22 cellular contexts compared by ENCODE assay signal in the genomic region with DNA sequence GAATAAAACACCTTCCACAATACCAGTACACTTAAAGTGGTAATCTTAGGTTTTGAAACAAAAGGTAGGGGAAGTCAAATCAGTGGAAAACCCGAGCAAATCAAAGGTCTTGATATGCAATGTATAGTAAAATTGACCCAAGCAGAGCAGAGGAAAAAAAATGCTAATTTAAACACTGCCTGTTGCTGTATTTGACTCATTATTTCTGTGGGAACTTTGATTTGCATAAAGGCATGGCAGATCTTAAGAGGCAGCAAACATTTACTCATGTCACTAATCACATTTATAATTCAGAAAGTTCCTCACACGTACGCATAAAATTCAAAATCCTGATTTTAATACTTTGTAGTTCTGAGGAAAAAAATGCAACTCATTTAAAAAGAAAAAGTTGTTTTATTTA.
DNase-seq lines count a peak whose midpoint lies in the region; ATAC-seq and TF ChIP-seq lines count a peak whose summit lies in the region.
"Had no signal": no experiment of that assay in that cellular context is flagged by ENCODE, and none has a peak within 500 bp of the region (broad histone marks: within the 10 kb centered on the region; RNA-seq: fewer than 3 reads in every experiment).

No MANE protein-coding gene starts in this region.

- no peak overlapping the region for H3K4me3 Mint-ChIP-seq in activated CD8-positive, alpha-beta T cell treated with anti-CD3 and anti-CD28 coated beads for 36 hours
- H3K4me3 Mint-ChIP-seq in activated CD8-positive, alpha-beta T cell treated with anti-CD3 and anti-CD28 coated beads, Interleukin-2, amount 10 ng/mL, durations not matched to agents 7 days and 5 days: no peak overlapping the region
- H3K4me3 Mint-ChIP-seq in activated T-helper 17 cell treated with anti-CD3 and anti-CD28 coated beads, Interleukin-2, amount 50 U/mL, for 72 hours: no peak overlapping the region
- H3K4me3 Mint-ChIP-seq: B cell, mesothelial cell of epicardium, neural crest cell had no signal

- no peaks in the 10 kb centered on the region for H3K9me3 Mint-ChIP-seq in activated CD8-positive, alpha-beta T cell treated with anti-CD3 and anti-CD28 coated beads for 36 hours
- H3K9me3 Mint-ChIP-seq in activated CD8-positive, alpha-beta T cell treated with anti-CD3 and anti-CD28 coated beads, Interleukin-2, amount 10 ng/mL, durations not matched to agents 7 days and 5 days (ENCODE audit: insufficient read depth): no peaks in the 10 kb centered on the region
- H3K9me3 Mint-ChIP-seq in activated T-helper 17 cell treated with anti-CD3 and anti-CD28 coated beads, Interleukin-2, amount 50 U/mL, for 72 hours: no peaks in the 10 kb centered on the region
- H3K9me3 Mint-ChIP-seq: mesothelial cell of epicardium, neural crest cell had no signal

- peak; percentile 75 for ATAC-seq in activated CD8-positive, alpha-beta T cell treated with anti-CD3 and anti-CD28 coated beads for 36 hours
- ATAC-seq in activated CD8-positive, alpha-beta T cell treated with anti-CD3 and anti-CD28 coated beads, Interleukin-2, amount 10 ng/mL, durations not matched to agents 7 days and 5 days: no peak
- ATAC-seq in GM19023 (IDR thresholded peaks at IDR 0.05; ENCODE audit: unreplicated experiment) (peak; percentile 45), HG02938 (IDR thresholded peaks at IDR 0.05; ENCODE audit: unreplicated experiment) (peak; percentile 82)
- ATAC-seq in activated T-helper 17 cell treated with anti-CD3 and anti-CD28 coated beads, Interleukin-2, amount 50 U/mL, for 72 hours (replicated peaks): peak; percentile 53

- DNase-seq in activated CD8-positive, alpha-beta T cell treated with anti-CD3 and anti-CD28 coated beads for 36 hours: no peak
- no peak for DNase-seq in activated CD8-positive, alpha-beta T cell treated with anti-CD3 and anti-CD28 coated beads, Interleukin-2, amount 10 ng/mL, durations not matched to agents 7 days and 5 days
- no peak for DNase-seq in epidermal melanocyte (ENCODE audit: insufficient read length, low spot score)
- no peak for DNase-seq in mucosa of gallbladder (ENCODE audit: low spot score)
- no peak for DNase-seq in posterior vena cava (ENCODE audit: low spot score)
- DNase-seq: activated gamma-delta T cell treated with Interleukin-2 at 50 U/mL for 16 hours; amygdala; central memory CD4-positive, alpha-beta T cell; erythroblast; gastrocnemius medialis; HCEC 1CT; NCI-H2029; RPMI8226; small intestine; stimulated activated CD4-positive, alpha-beta T cell treated with anti-CD3 and anti-CD28 coated beads, Interleukin-4, amount 100 ng/mL, for 24 hours; substantia nigra had no signal

- intact Hi-C loops in activated CD8-positive, alpha-beta T cell treated with anti-CD3 and anti-CD28 coated beads for 36 hours (cut with micrococcal nuclease): no loop called here
- intact Hi-C loops in posterior vena cava (cut with DNase I): no loop called here

- TF ChIP-seq CTCF in activated CD8-positive, alpha-beta T cell treated with anti-CD3 and anti-CD28 coated beads for 36 hours (IDR thresholded peaks at IDR 0.05): no peak

- H3K27me3 Mint-ChIP-seq in activated CD8-positive, alpha-beta T cell treated with anti-CD3 and anti-CD28 coated beads for 36 hours: no peaks in the 10 kb centered on the region
- H3K27me3 Mint-ChIP-seq in activated CD8-positive, alpha-beta T cell treated with anti-CD3 and anti-CD28 coated beads, Interleukin-2, amount 10 ng/mL, durations not matched to agents 7 days and 5 days (ENCODE audit: low read depth): no peaks in the 10 kb centered on the region
- H3K27me3 Mint-ChIP-seq in activated T-helper 17 cell treated with anti-CD3 and anti-CD28 coated beads, Interleukin-2, amount 50 U/mL, for 72 hours: no peaks in the 10 kb centered on the region
- H3K27me3 Mint-ChIP-seq: B cell had no signal

- H3K36me3 Mint-ChIP-seq in activated CD8-positive, alpha-beta T cell treated with anti-CD3 and anti-CD28 coated beads for 36 hours (ENCODE audit: low read depth): peaks cover 12% of the 10 kb centered on the region
- H3K36me3 Mint-ChIP-seq in activated CD8-positive, alpha-beta T cell treated with anti-CD3 and anti-CD28 coated beads, Interleukin-2, amount 10 ng/mL, durations not matched to agents 7 days and 5 days (ENCODE audit: low read depth): peaks cover 34% of the 10 kb centered on the region
- no peaks in the 10 kb centered on the region for H3K36me3 Mint-ChIP-seq in activated T-helper 17 cell treated with anti-CD3 and anti-CD28 coated beads, Interleukin-2, amount 50 U/mL, for 72 hours (ENCODE audit: low read depth)
- H3K36me3 Mint-ChIP-seq: mesothelial cell of epicardium had no signal

- H3K27ac Mint-ChIP-seq in activated CD8-positive, alpha-beta T cell treated with anti-CD3 and anti-CD28 coated beads for 36 hours: no peak overlapping the region
- H3K27ac Mint-ChIP-seq in activated CD8-positive, alpha-beta T cell treated with anti-CD3 and anti-CD28 coated beads, Interleukin-2, amount 10 ng/mL, durations not matched to agents 7 days and 5 days: no peak overlapping the region
- H3K27ac Mint-ChIP-seq in activated T-helper 17 cell treated with anti-CD3 and anti-CD28 coated beads, Interleukin-2, amount 50 U/mL, for 72 hours: no peak overlapping the region
- H3K27ac Mint-ChIP-seq: B cell had no signal

- peaks cover 37% of the 10 kb centered on the region for H3K4me1 Mint-ChIP-seq in activated CD8-positive, alpha-beta T cell treated with anti-CD3 and anti-CD28 coated beads for 36 hours (ENCODE audit: low read depth)
- H3K4me1 Mint-ChIP-seq in activated CD8-positive, alpha-beta T cell treated with anti-CD3 and anti-CD28 coated beads, Interleukin-2, amount 10 ng/mL, durations not matched to agents 7 days and 5 days (ENCODE audit: low read depth): peaks cover 11% of the 10 kb centered on the region
- H3K4me1 Mint-ChIP-seq in activated T-helper 17 cell treated with anti-CD3 and anti-CD28 coated beads, Interleukin-2, amount 50 U/mL, for 72 hours: no peaks in the 10 kb centered on the region
- H3K4me1 Mint-ChIP-seq: neural crest cell had no signal

- CTCF ChIA-PET in activated CD8-positive, alpha-beta T cell treated with anti-CD3 and anti-CD28 coated beads for 36 hours (lab: Charles Lee): no interaction called here
- CTCF ChIA-PET in activated CD8-positive, alpha-beta T cell treated with anti-CD3 and anti-CD28 coated beads, Interleukin-2, amount 10 ng/mL, durations not matched to agents 7 days and 5 days (lab: Charles Lee): no interaction called here

- POLR2A ChIA-PET in activated CD8-positive, alpha-beta T cell treated with anti-CD3 and anti-CD28 coated beads for 36 hours (lab: Charles Lee): no interaction called here
- POLR2A ChIA-PET in activated CD8-positive, alpha-beta T cell treated with anti-CD3 and anti-CD28 coated beads, Interleukin-2, amount 10 ng/mL, durations not matched to agents 7 days and 5 days (lab: Charles Lee): no interaction called here
